Comparison of ENCODE assay signal across 29 cellular contexts in genomic region chr2:128615571-128615970, GRCh38.
"Had no signal": no experiment of that assay in that cellular context is flagged by ENCODE, and none has a peak within 500 bp of the region (broad histone marks: within the 10 kb centered on the region; RNA-seq: fewer than 3 reads in every experiment).

No MANE protein-coding gene starts in this region.

- H3K36me3 Mint-ChIP-seq: naive thymus-derived CD4-positive, alpha-beta T cell had no signal

- H3K9me3 Mint-ChIP-seq: dendritic cell treated with granulocyte-macrophage colony-stimulating factor and Interleukin-4, amounts not matched to agents 40 ng/mL and 50 ng/mL, for 4 days had no signal

- ATAC-seq: esophagus mucosa; gastrocnemius medialis; heart left ventricle; naive thymus-derived CD4-positive, alpha-beta T cell; right lobe of liver had no signal

- H3K4me3 Mint-ChIP-seq: dendritic cell treated with granulocyte-macrophage colony-stimulating factor and Interleukin-4, amounts not matched to agents 40 ng/mL and 50 ng/mL, for 4 days; endodermal cell; naive thymus-derived CD4-positive, alpha-beta T cell; nephron had no signal

- H3K4me1 Mint-ChIP-seq: endodermal cell; naive thymus-derived CD4-positive, alpha-beta T cell; nephron had no signal

- DNase-seq: central memory CD4-positive, alpha-beta T cell; colonic mucosa; effector CD8-positive, alpha-beta T cell; endodermal cell; foreskin fibroblast; gastrocnemius medialis; hippocampal formation; kidney glomerular epithelial cell; mammary epithelial cell; mesendoderm; midbrain; naive thymus-derived CD4-positive, alpha-beta T cell; occipital lobe; ovary; small intestine; stimulated activated CD4-positive, alpha-beta T cell treated with anti-CD3 and anti-CD28 coated beads, Interleukin-12 subunit alpha, Interleukin-12 subunit beta, amount 100 ng/mL, for 4 hours; stimulated activated CD4-positive, alpha-beta T cell treated with anti-CD3 and anti-CD28 coated beads, Interleukin-1b, Interleukin-23, amount 100 ng/mL, for 48 hours; stimulated activated CD4-positive, alpha-beta T cell treated with anti-CD3 and anti-CD28 coated beads, Interleukin-4, amount 100 ng/mL, for 1 hour; stimulated activated CD8-positive, alpha-beta memory T cell treated with anti-CD3 and anti-CD28 coated beads, Interleukin-4, amount 100 ng/mL, for 48 hours; stimulated activated naive CD4-positive, alpha-beta T cell treated with Interleukin-2 at 50 U/mL for 16 hours; stomach; thyroid gland; trophoblast cell had no signal

- H3K4me3 ChIP-seq: colonic mucosa, gastrocnemius medialis, heart left ventricle, ovary, right lobe of liver, stomach, thyroid gland had no signal

- H3K27me3 ChIP-seq: colonic mucosa, gastrocnemius medialis, ovary, right lobe of liver, thyroid gland had no signal

- H3K4me1 ChIP-seq: colonic mucosa, gastrocnemius medialis, heart left ventricle, right lobe of liver, stomach, thyroid gland had no signal

- H3K9me3 ChIP-seq: colonic mucosa, gastrocnemius medialis, ovary, right lobe of liver, stomach, thyroid gland had no signal

- H3K27ac ChIP-seq: colonic mucosa, epithelial cell of prostate, gastrocnemius medialis, heart left ventricle, ovary, right lobe of liver, stomach, thyroid gland had no signal

- H3K27ac Mint-ChIP-seq: dendritic cell treated with granulocyte-macrophage colony-stimulating factor and Interleukin-4, amounts not matched to agents 40 ng/mL and 50 ng/mL, for 4 days; endodermal cell; naive thymus-derived CD4-positive, alpha-beta T cell; nephron had no signal

- H3K36me3 ChIP-seq: colonic mucosa, gastrocnemius medialis, heart left ventricle, ovary, right lobe of liver, stomach, thyroid gland had no signal
